15 cellular contexts compared by ENCODE assay signal in genomic region chr13:31904941-31905824, GRCh38.
"Had no signal": no experiment of that assay in that cellular context is flagged by ENCODE, and none has a peak within 500 bp of the region (broad histone marks: within the 10 kb centered on the region; RNA-seq: fewer than 3 reads in every experiment).

No MANE protein-coding gene starts in this region.

- H3K36me3 Mint-ChIP-seq: activated naive CD8-positive, alpha-beta T cell; mesothelial cell of epicardium had no signal

- DNase-seq: activated CD4-positive, alpha-beta T cell treated with anti-CD3 and anti-CD28 coated beads, Interleukin-2, amount 50 U/mL, for 1 hour; activated CD4-positive, CD25-positive, alpha-beta regulatory T cell treated with anti-CD3 and anti-CD28 coated beads, Interleukin-2, amount 50 U/mL, for 72 hours; activated T-cell treated with anti-CD3 and anti-CD28 coated beads for 4 hours; amygdala; erythroblast; left lung; occipital lobe; stimulated activated CD4-positive, alpha-beta T cell treated with anti-CD3 and anti-CD28 coated beads, Interleukin-2, amount 100 ng/mL, for 24 hours; stimulated activated naive CD4-positive, alpha-beta T cell treated with Interleukin-2 at 50 U/mL for 16 hours; thyroid gland had no signal

- H3K4me3 Mint-ChIP-seq: activated naive CD8-positive, alpha-beta T cell; mesothelial cell of epicardium had no signal

- H3K27ac ChIP-seq: left lung, thyroid gland, VCaP had no signal

- H3K27ac Mint-ChIP-seq: activated naive CD8-positive, alpha-beta T cell; activated T-helper 1 cell treated with anti-CD3 and anti-CD28 coated beads, Interleukin-12 subunit alpha, Interleukin-12 subunit beta, Interleukin-2, Interleukin-4 antibody, amounts not matched to agents 30 ng/mL and 10 ng/mL and 1 ng/mL, durations not matched to agents 14 hours and 24 hours and 36 hours; mesothelial cell of epicardium; progenitor cell of endocrine pancreas had no signal

- H3K9me3 ChIP-seq: left lung, thyroid gland had no signal

- H3K4me3 ChIP-seq: left lung, thyroid gland had no signal

- H3K36me3 ChIP-seq: left lung, thyroid gland had no signal

- H3K27me3 ChIP-seq: left lung, thyroid gland had no signal

- ATAC-seq: left lung had no signal
